In genomic region chr6:30870546-30870945, GRCh38 we compare ENCODE assay signal across 1 cellular context.
TF ChIP-seq lines count a peak whose summit lies in the region.

No MANE protein-coding gene starts in this region.

TF ChIP-seq in GM23338, 12 proteins besides CTCF, POLR2A, EP300 and RAD21 (continued from another document):
- TF ChIP-seq ZNF462 (CRISPR knock-in tag; IDR thresholded peaks at IDR 0.05) (no peak), POLR2AphosphoS5 (IDR thresholded peaks at IDR 0.05; ENCODE audit: low read depth) (no peak), JUNB (IDR thresholded peaks at IDR 0.05; ENCODE audit: unreplicated experiment) (no peak)
